ENCODE assay signal across 19 cellular contexts in genomic region chr1:6011161-6011945, GRCh38. TPM values are rescaled to one million over a fixed set of nuclear protein-coding genes. Genes with fewer than 3 reads are reported as not detected.
DNase-seq lines count a peak whose midpoint lies in the region; ATAC-seq and TF ChIP-seq lines count a peak whose summit lies in the region.
"Had no signal": no experiment of that assay in that cellular context is flagged by ENCODE, and none has a peak within 500 bp of the region (broad histone marks: within the 10 kb centered on the region; RNA-seq: fewer than 3 reads in every experiment).

No MANE protein-coding gene starts in this region.

- H3K27me3 ChIP-seq in aorta (ENCODE audit: control insufficient read depth in 1 of 2, insufficient read depth in 2 of 2, low read length in 1 of 2) = no peaks in the 10 kb centered on the region
- H3K27me3 ChIP-seq in upper lobe of right lung = no peaks in the 10 kb centered on the region
- H3K27me3 ChIP-seq: adrenal gland, cardiac muscle cell, sigmoid colon had no signal

- 90% methylated on average over 18 to 19 of the region's 19 CpGs for WGBS in aorta, 2 donors

- no peaks in the 10 kb centered on the region for H3K9me3 ChIP-seq in aorta (ENCODE audit: control insufficient read depth, low read length)
- no peaks in the 10 kb centered on the region for H3K9me3 ChIP-seq in upper lobe of right lung
- H3K9me3 ChIP-seq: adrenal gland, mucosa of descending colon, sigmoid colon had no signal

- H3K27me3 Mint-ChIP-seq in stimulated activated naive CD8-positive, alpha-beta T cell treated with anti-CD3 and anti-CD28 coated beads, Interleukin-15, Interleukin-2, amounts not matched to agents 100 ng/mL and 50 ng/mL, for 24 hours = no peaks in the 10 kb centered on the region
- H3K27me3 Mint-ChIP-seq in memory B cell = no peaks in the 10 kb centered on the region

- H3K9me3 Mint-ChIP-seq in stimulated activated naive CD8-positive, alpha-beta T cell treated with anti-CD3 and anti-CD28 coated beads, Interleukin-15, Interleukin-2, amounts not matched to agents 100 ng/mL and 50 ng/mL, for 24 hours = no peaks in the 10 kb centered on the region
- no peaks in the 10 kb centered on the region for H3K9me3 Mint-ChIP-seq in memory B cell
- H3K9me3 Mint-ChIP-seq: T-helper 2 cell treated with Interferon-gamma antibody and Interleukin-4, amounts not matched to agents 5 μg/mL and 100 μg/mL, for 36 hours had no signal

- peak overlapping the region; percentile 70 for H3K27ac Mint-ChIP-seq in stimulated activated naive CD8-positive, alpha-beta T cell treated with anti-CD3 and anti-CD28 coated beads, Interleukin-15, Interleukin-2, amounts not matched to agents 100 ng/mL and 50 ng/mL, for 24 hours
- H3K27ac Mint-ChIP-seq in memory B cell = peak overlapping the region; percentile 68
- H3K27ac Mint-ChIP-seq: T-helper 2 cell treated with Interferon-gamma antibody and Interleukin-4, amounts not matched to agents 5 μg/mL and 100 μg/mL, for 36 hours had no signal

- H3K36me3 ChIP-seq in aorta (ENCODE audit: control insufficient read depth in 1 of 2, insufficient read depth in 2 of 2, low read length in 1 of 2) = no peaks in the 10 kb centered on the region
- H3K36me3 ChIP-seq in upper lobe of right lung = no peaks in the 10 kb centered on the region
- H3K36me3 ChIP-seq: adrenal gland, cardiac muscle cell, sigmoid colon had no signal

- ATAC-seq in stimulated activated naive CD8-positive, alpha-beta T cell treated with anti-CD3 and anti-CD28 coated beads, Interleukin-15, Interleukin-2, amounts not matched to agents 100 U/mL and 50 U/mL, for 24 hours = no peak
- ATAC-seq in memory B cell (ENCODE audit: low read depth) = no peak
- ATAC-seq in aorta (ENCODE audit: low FRiP score) = no peak
- ATAC-seq in upper lobe of right lung = no peak
- no peak for ATAC-seq in HG03095 (IDR thresholded peaks at IDR 0.05; ENCODE audit: unreplicated experiment)
- ATAC-seq: esophagus mucosa, left lobe of liver, mucosa of descending colon had no signal

- H3K4me3 ChIP-seq in aorta (ENCODE audit: low read length in 2 of 2) (no peak overlapping the region), upper lobe of right lung (no peak overlapping the region)
- H3K4me3 ChIP-seq: adrenal gland, cardiac muscle cell, mucosa of descending colon, PC-9, sigmoid colon had no signal

- peaks cover 7% of the 10 kb centered on the region for H3K36me3 Mint-ChIP-seq in stimulated activated naive CD8-positive, alpha-beta T cell treated with anti-CD3 and anti-CD28 coated beads, Interleukin-15, Interleukin-2, amounts not matched to agents 100 ng/mL and 50 ng/mL, for 24 hours (ENCODE audit: low read depth)
- H3K36me3 Mint-ChIP-seq in memory B cell = peaks cover 8% of the 10 kb centered on the region

- H3K4me1 ChIP-seq in aorta (ENCODE audit: control insufficient read depth in 1 of 2, insufficient read depth in 2 of 2, low read length in 2 of 2) = no peaks in the 10 kb centered on the region
- no peaks in the 10 kb centered on the region for H3K4me1 ChIP-seq in upper lobe of right lung
- H3K4me1 ChIP-seq: adrenal gland, sigmoid colon had no signal

- H3K4me1 Mint-ChIP-seq in stimulated activated naive CD8-positive, alpha-beta T cell treated with anti-CD3 and anti-CD28 coated beads, Interleukin-15, Interleukin-2, amounts not matched to agents 100 ng/mL and 50 ng/mL, for 24 hours (ENCODE audit: low read depth) = peaks cover 26% of the 10 kb centered on the region
- peaks cover 14% of the 10 kb centered on the region for H3K4me1 Mint-ChIP-seq in memory B cell

- CTCF ChIA-PET in HEK293T (lab: Yijun Ruan, JAX) = no interaction called here

- no peak overlapping the region for H3K4me3 Mint-ChIP-seq in stimulated activated naive CD8-positive, alpha-beta T cell treated with anti-CD3 and anti-CD28 coated beads, Interleukin-15, Interleukin-2, amounts not matched to agents 100 ng/mL and 50 ng/mL, for 24 hours
- no peak overlapping the region for H3K4me3 Mint-ChIP-seq in memory B cell
- H3K4me3 Mint-ChIP-seq: T-helper 2 cell treated with Interferon-gamma antibody and Interleukin-4, amounts not matched to agents 5 μg/mL and 100 μg/mL, for 36 hours had no signal

- POLR2A ChIA-PET in HEK293T (lab: Yijun Ruan, JAX) = no interaction called here

- TF ChIP-seq CTCF in upper lobe of right lung (IDR thresholded peaks at IDR 0.05) = no peak

- H3K27ac ChIP-seq in aorta (ENCODE audit: low read depth in 1 of 2, low read length in 2 of 2) (no peak overlapping the region), upper lobe of right lung (no peak overlapping the region)
- H3K27ac ChIP-seq: adrenal gland, cardiac muscle cell, PC-9, sigmoid colon had no signal

- intact Hi-C loops in aorta (cut with DNase I) (no loop called here), upper lobe of right lung (cut with DNase I) (no loop called here)

- DNase-seq in stimulated activated naive CD8-positive, alpha-beta T cell treated with anti-CD3 and anti-CD28 coated beads, Interleukin-15, Interleukin-2, amounts not matched to agents 100 U/mL and 50 U/mL, for 24 hours = no peak
- DNase-seq in RPMI8226 = peak; percentile 21
- DNase-seq in memory B cell (ENCODE audit: low spot score in 2 of 2) = no peak
- DNase-seq in aorta = peak; percentile 17 to 62
- DNase-seq in HEK293T (ENCODE audit: extremely low spot score) = no peak
- no peak for DNase-seq in upper lobe of right lung
- DNase-seq: activated effector memory CD4-positive, alpha-beta T cell treated with Interleukin-2 at 50 U/mL for 16 hours; adrenal gland; NCI-H1105 treated with DMSO at 0.1 percent for 48 hours; NCI-H748 treated with DMSO at 0.1 percent for 48 hours; PC-9; sigmoid colon had no signal

TF ChIP-seq in HEK293T, 16 proteins besides CTCF, POLR2A, EP300 and RAD21:
- TF ChIP-seq, protein P1, sequence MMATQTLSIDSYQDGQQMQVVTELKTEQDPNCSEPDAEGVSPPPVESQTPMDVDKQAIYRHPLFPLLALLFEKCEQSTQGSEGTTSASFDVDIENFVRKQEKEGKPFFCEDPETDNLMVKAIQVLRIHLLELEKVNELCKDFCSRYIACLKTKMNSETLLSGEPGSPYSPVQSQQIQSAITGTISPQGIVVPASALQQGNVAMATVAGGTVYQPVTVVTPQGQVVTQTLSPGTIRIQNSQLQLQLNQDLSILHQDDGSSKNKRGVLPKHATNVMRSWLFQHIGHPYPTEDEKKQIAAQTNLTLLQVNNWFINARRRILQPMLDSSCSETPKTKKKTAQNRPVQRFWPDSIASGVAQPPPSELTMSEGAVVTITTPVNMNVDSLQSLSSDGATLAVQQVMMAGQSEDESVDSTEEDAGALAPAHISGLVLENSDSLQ (IDR thresholded peaks at IDR 0.05) = no peak
- no peak for TF ChIP-seq FOXK2 (IDR thresholded peaks at IDR 0.05)
- TF ChIP-seq HDGF (IDR thresholded peaks at IDR 0.05; ENCODE audit: borderline replicate concordance) = no peak
- TF ChIP-seq FOXM1 (IDR thresholded peaks at IDR 0.05; ENCODE audit: borderline replicate concordance) = no peak
- TF ChIP-seq ARNT (IDR thresholded peaks at IDR 0.05) = no peak
- TF ChIP-seq TARDBP (IDR thresholded peaks at IDR 0.05) = no peak
- TF ChIP-seq SUZ12 (IDR thresholded peaks at IDR 0.05) = no peak
- TF ChIP-seq NFRKB (IDR thresholded peaks at IDR 0.05) = no peak
- no peak for TF ChIP-seq ELF4 (IDR thresholded peaks at IDR 0.05)
- no peak for TF ChIP-seq L3MBTL2 (conservative IDR thresholded peaks at IDR 0.05)
- TF ChIP-seq SP1 (IDR thresholded peaks at IDR 0.05) = no peak
- no peak for TF ChIP-seq FOXA1 (IDR thresholded peaks at IDR 0.05)
- TF ChIP-seq BHLHE40 (IDR thresholded peaks at IDR 0.05; ENCODE audit: borderline replicate concordance) = no peak
- TF ChIP-seq LEF1 (IDR thresholded peaks at IDR 0.05; ENCODE audit: borderline replicate concordance) = no peak
- no peak for TF ChIP-seq ZNF384 (IDR thresholded peaks at IDR 0.05)
- TF ChIP-seq CTBP1 (IDR thresholded peaks at IDR 0.05; ENCODE audit: borderline replicate concordance) = no peak
TF ChIP-seq in HEK293T: peak in this region for 0.

RNA-seq across cellular contexts. Expression of gene NPHP4, which starts 19.1 kb away (rescaled TPM):
- total RNA-seq in aorta = 10 to 100 TPM in 1 of 2 donors, 1 to 10 TPM in 1; 7.8 to 15.1 TPM
- 1 to 10 TPM; 2.4 to 4.8 TPM for polyA plus RNA-seq in aorta
- 14.6 TPM for total RNA-seq in upper lobe of right lung

RNA-seq across cellular contexts. Expression of gene KCNAB2, which starts 34.3 kb away (rescaled TPM):
- total RNA-seq in aorta (10 to 100 TPM; 17.1 to 36.2 TPM), upper lobe of right lung (60.4 TPM)
- 1 to 10 TPM; 5.5 to 6.6 TPM for polyA plus RNA-seq in aorta

Comparison
In these comparisons a context has a peak if more than half of its experiments do, and no peak if none do; other contexts are left out.
1. DNase-seq: peak in RPMI8226 (single experiment) and aorta (2 of 2); none in stimulated activated naive CD8-positive, alpha-beta T cell treated with anti-CD3 and anti-CD28 coated beads, Interleukin-15, Interleukin-2, amounts not matched to agents 100 U/mL and 50 U/mL, for 24 hours (single experiment), memory B cell (0 of 2), HEK293T (single experiment) and upper lobe of right lung (single experiment).